Comparison of ENCODE assay signal across 26 cellular contexts in the genomic region with DNA sequence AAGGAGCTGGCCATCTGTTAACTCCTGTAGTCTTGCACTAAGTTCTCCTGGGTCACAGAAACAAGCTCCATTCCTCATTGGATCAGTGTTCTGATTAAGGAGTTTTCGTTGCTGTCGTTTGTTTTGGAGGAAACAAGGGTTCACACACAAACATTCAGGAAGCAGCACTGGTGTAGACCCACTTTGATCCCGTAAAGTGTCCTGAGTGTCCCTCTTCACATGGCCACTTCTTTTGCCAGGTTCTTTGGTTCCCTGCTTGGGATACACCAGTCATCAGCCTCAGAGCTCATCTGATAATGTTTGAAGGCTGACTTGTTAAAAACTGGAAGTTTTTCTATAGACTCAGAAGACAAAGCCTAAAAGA. TPM values are rescaled to one million over a fixed set of nuclear protein-coding genes. Genes with fewer than 3 reads are reported as not detected.
A peak's percentile ranks its signal among the peaks of the same experiment; 100 is the strongest.
DNase-seq lines count a peak whose midpoint lies in the region; ATAC-seq and TF ChIP-seq lines count a peak whose summit lies in the region.
"Had no signal": no experiment of that assay in that cellular context is flagged by ENCODE, and none has a peak within 500 bp of the region (broad histone marks: within the 10 kb centered on the region; RNA-seq: fewer than 3 reads in every experiment).

No MANE protein-coding gene starts in this region.

- H3K27ac ChIP-seq in mesendoderm (ENCODE audit: low read depth, low read length) (no peak overlapping the region), subcutaneous abdominal adipose tissue (ENCODE audit: low read depth, low read length) (peak overlapping the region; percentile 54)
- H3K27ac ChIP-seq: HL-60, KMS-11, RWPE1 had no signal

- no peak overlapping the region for H3K4ac ChIP-seq in mesendoderm (ENCODE audit: low read depth, low read length)

- no peaks in the 10 kb centered on the region for H3K79me1 ChIP-seq in mesendoderm (ENCODE audit: low read length)

- H3K4me2 ChIP-seq in mesendoderm (ENCODE audit: low read length): no peak overlapping the region
- H3K4me2 ChIP-seq: KMS-11 had no signal

- H2BK15ac ChIP-seq in mesendoderm (replicated peaks; ENCODE audit: low read depth): no peak overlapping the region

- H2AK5ac ChIP-seq in mesendoderm (ENCODE audit: low read length): no peak overlapping the region

- H3K9me3 ChIP-seq in subcutaneous abdominal adipose tissue (ENCODE audit: control insufficient read depth in 5 of 5, low read length in 5 of 5): no peaks in the 10 kb centered on the region
- H3K9me3 ChIP-seq: Caco-2 had no signal

- H3K4me1 ChIP-seq in mesendoderm (ENCODE audit: control insufficient read depth, low read depth, low read length) (no peaks in the 10 kb centered on the region), subcutaneous abdominal adipose tissue (ENCODE audit: control insufficient read depth in 5 of 5, insufficient read depth in 5 of 5, low read length in 5 of 5) (peaks cover 0 to 63% (median 43%) of the 10 kb centered on the region in 5 donors)

- no peak overlapping the region for H3K56ac ChIP-seq in mesendoderm (ENCODE audit: low read length)

- no peak overlapping the region for H3K27ac Mint-ChIP-seq in MCF 10A (ENCODE audit: low read depth, unreplicated experiment)
- H3K27ac Mint-ChIP-seq: CD4-positive, alpha-beta T cell; IgD-negative memory B cell had no signal

- POLR2A ChIA-PET in MCF 10A (lab: Yijun Ruan, JAX): interaction anchor here (0.9 kb wide), 1 partner anchor 52 kb away, joined by 3 read pairs; no protein-coding TSS in a partner anchor

- no peak overlapping the region for H3K9ac ChIP-seq in mesendoderm (ENCODE audit: low read length)
- no peak overlapping the region for H3K9ac ChIP-seq in subcutaneous abdominal adipose tissue (ENCODE audit: low read length in 5 of 5)
- H3K9ac ChIP-seq: KMS-11 had no signal

- no peaks in the 10 kb centered on the region for H3K4me1 Mint-ChIP-seq in MCF 10A (ENCODE audit: insufficient read depth, unreplicated experiment)

- no peak overlapping the region for H3K23ac ChIP-seq in mesendoderm (ENCODE audit: low read length)

- no peak for DNase-seq in left ventricle myocardium superior
- no peak for DNase-seq in left cardiac atrium
- no peak for DNase-seq in mesendoderm
- no peak for DNase-seq in MCF 10A (ENCODE audit: unreplicated experiment)
- no peak for DNase-seq in stimulated activated CD4-positive, alpha-beta T cell treated with anti-CD3 and anti-CD28 coated beads, Interleukin-15, amount 100 ng/mL, for 24 hours
- DNase-seq: Caco-2; CD4-positive, alpha-beta T cell; DMS 273 treated with DMSO at 0.1 percent for 48 hours; DND-41; NCI-H1048; NCI-H1436; NCI-H187; NCI-H2081 treated with DMSO at 0.1 percent for 48 hours; NCI-H2171; NCI-H226; NCI-H510A; NCI-H69; SHP77 treated with DMSO at 0.1 percent for 48 hours had no signal

- H3K36me3 ChIP-seq in mesendoderm (ENCODE audit: control insufficient read depth, insufficient read depth, low read length) (no peaks in the 10 kb centered on the region), subcutaneous abdominal adipose tissue (ENCODE audit: control insufficient read depth in 5 of 5, insufficient read depth in 5 of 5, low read length in 5 of 5) (peaks cover 60 to 69% (median 65%) of the 10 kb centered on the region in 5 donors)

- H4K8ac ChIP-seq in mesendoderm (ENCODE audit: low read depth, low read length): no peak overlapping the region

- peaks cover 53% of the 10 kb centered on the region for H3K36me3 Mint-ChIP-seq in MCF 10A (ENCODE audit: insufficient read depth, unreplicated experiment)
- H3K36me3 Mint-ChIP-seq: IgD-negative memory B cell had no signal

- ATAC-seq in left ventricle myocardium superior (peak; percentile 3), left cardiac atrium (no peak), HG03521 (IDR thresholded peaks at IDR 0.05; ENCODE audit: unreplicated experiment) (no peak)
- ATAC-seq: HCT116, Panc1 had no signal

- no peak overlapping the region for H3K4me3 Mint-ChIP-seq in MCF 10A (ENCODE audit: unreplicated experiment)
- H3K4me3 Mint-ChIP-seq: CD4-positive, alpha-beta T cell; IgD-negative memory B cell had no signal

- H3K4me3 ChIP-seq in mesendoderm (ENCODE audit: low read length) (no peak overlapping the region), subcutaneous abdominal adipose tissue (ENCODE audit: low read depth in 1 of 5, low read length in 5 of 5) (no peak overlapping the region)

- H4K5ac ChIP-seq in mesendoderm (ENCODE audit: low read length): no peak overlapping the region

- BruUV-seq in MCF 10A (replicated peaks; lab: Mats Ljungman, UMichigan): no TSS peak

- H2BK5ac ChIP-seq in mesendoderm (ENCODE audit: low read length): no peak overlapping the region

- no peak overlapping the region for H2BK120ac ChIP-seq in mesendoderm (ENCODE audit: low read depth, low read length)

- CTCF ChIA-PET in MCF 10A (lab: Yijun Ruan, JAX): interaction anchor here (0.5 to 0.8 kb wide), 4 partner anchors 12 to 1928 kb away, joined by 3 read pairs; no protein-coding TSS in a partner anchor

- H3K18ac ChIP-seq in mesendoderm (ENCODE audit: low read length): peak overlapping the region; percentile 68

- no peaks in the 10 kb centered on the region for H3K9me3 Mint-ChIP-seq in MCF 10A (ENCODE audit: unreplicated experiment)
- H3K9me3 Mint-ChIP-seq: CD4-positive, alpha-beta T cell had no signal

- intact Hi-C loops in left ventricle myocardium superior (cut with micrococcal nuclease): no loop called here
- intact Hi-C loops in left cardiac atrium (cut with DNase I): no loop called here
- intact Hi-C loops in MCF 10A (cut with micrococcal nuclease): no loop called here

- H3K27me3 ChIP-seq in mesendoderm (ENCODE audit: insufficient read depth, low read length, poor library complexity) (no peaks in the 10 kb centered on the region), subcutaneous abdominal adipose tissue (ENCODE audit: control insufficient read depth in 5 of 5, insufficient read depth in 4 of 5, low read length in 5 of 5) (no peaks in the 10 kb centered on the region)

- WGBS in mesendoderm (ENCODE audit: extremely low coverage, insufficient coverage, low lambda C conversion rate): no CpG with 5 or more reads among the region's 3 CpGs

- no peaks in the 10 kb centered on the region for H3K79me2 ChIP-seq in mesendoderm (ENCODE audit: control insufficient read depth, insufficient read depth, low read length)

- no peaks in the 10 kb centered on the region for H3K27me3 Mint-ChIP-seq in MCF 10A (ENCODE audit: insufficient read depth, unreplicated experiment)
- H3K27me3 Mint-ChIP-seq: CD4-positive, alpha-beta T cell; IgD-negative memory B cell had no signal

- no peak for TF ChIP-seq CTCF in MCF 10A (IDR thresholded peaks at IDR 0.05; ENCODE audit: unreplicated experiment)

RNA-seq across cellular contexts. Expression of gene PDK4, which starts 10.9 kb away (rescaled TPM):
- 289 TPM for total RNA-seq in left ventricle myocardium superior
- 100 to 1,000 TPM; 129 to 528 TPM for total RNA-seq in left cardiac atrium
- polyA plus RNA-seq in mesendoderm (2013, experiment 1 of 2): 0.06 TPM
- polyA plus RNA-seq in mesendoderm (2013, experiment 2 of 2): 0.07 TPM
- total RNA-seq in MCF 10A (2022): 1.2 and 1.3 TPM in 2 replicates
- total RNA-seq: CD4-positive, alpha-beta T cell had no signal
- polyA plus RNA-seq: IgD-negative memory B cell had no signal

Comparison
In these comparisons a context has a peak if more than half of its experiments do, and no peak if none do; other contexts are left out.
1. RNA of gene PDK4, which starts 10.9 kb away (total RNA-seq): 129 to 528 TPM in left cardiac atrium and 289 TPM in left ventricle myocardium superior (single experiment); 1.2 to 1.3 TPM in MCF 10A; every median in the first group is over 10 times any median in the second.